19 cellular contexts compared by ENCODE assay signal in the genomic region with DNA sequence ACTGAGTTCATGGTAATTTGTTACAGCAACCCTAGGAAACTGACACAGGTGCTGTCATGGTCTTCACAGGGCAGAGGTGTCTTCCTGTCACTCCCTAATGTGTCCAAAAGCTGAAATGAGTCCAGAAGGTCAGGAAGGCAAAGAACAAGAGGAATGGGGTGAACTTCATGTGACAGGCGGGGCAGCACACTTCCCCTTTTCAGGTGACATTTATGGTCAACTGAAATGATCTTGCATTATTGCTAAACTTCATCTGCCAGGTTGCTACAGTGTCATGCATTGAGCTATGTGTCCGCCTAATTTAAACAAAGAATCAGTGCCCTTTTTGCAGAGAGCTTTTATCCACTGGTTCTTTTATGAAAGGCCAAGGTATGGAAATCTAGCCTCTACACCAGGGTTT. TPM values are rescaled to one million over a fixed set of nuclear protein-coding genes. Genes with fewer than 3 reads are reported as not detected.
"Had no signal": no experiment of that assay in that cellular context is flagged by ENCODE, and none has a peak within 500 bp of the region (broad histone marks: within the 10 kb centered on the region; RNA-seq: fewer than 3 reads in every experiment).

No MANE protein-coding gene starts in this region.

- H3K4me3 Mint-ChIP-seq: activated CD4-positive, alpha-beta T cell treated with anti-CD3 and anti-CD28 coated beads, Interleukin-2, amount 10 ng/mL, durations not matched to agents 7 days and 5 days; activated naive CD4-positive, alpha-beta T cell treated with anti-CD3 and anti-CD28 coated beads, Interleukin-2, amount 10 ng/mL, durations not matched to agents 7 days and 5 days; activated naive CD8-positive, alpha-beta T cell treated with anti-CD3 and anti-CD28 coated beads, Interleukin-2, amount 50 U/mL, for 24 hours; brain; nephron had no signal

- H3K36me3 Mint-ChIP-seq: activated naive CD4-positive, alpha-beta T cell treated with anti-CD3 and anti-CD28 coated beads, Interleukin-2, amount 10 ng/mL, durations not matched to agents 7 days and 5 days; brain had no signal

- ATAC-seq: activated naive CD8-positive, alpha-beta T cell treated with anti-CD3 and anti-CD28 coated beads, Interleukin-2, amount 50 U/mL, for 24 hours; left lung had no signal

- DNase-seq: activated CD4-positive, alpha-beta T cell treated with anti-CD3 and anti-CD28 coated beads, Interleukin-2, amount 10 ng/mL, durations not matched to agents 7 days and 5 days; activated CD8-positive, alpha-beta memory T cell treated with anti-CD3 and anti-CD28 coated beads, Interleukin-2, amount 50 U/mL, for 4 hours; activated effector memory CD4-positive, alpha-beta T cell treated with Interleukin-2 at 50 U/mL for 16 hours; activated naive CD4-positive, alpha-beta T cell treated with anti-CD3 and anti-CD28 coated beads, Interleukin-2, amount 10 ng/mL, durations not matched to agents 7 days and 5 days; activated naive CD8-positive, alpha-beta T cell treated with anti-CD3 and anti-CD28 coated beads, Interleukin-2, amount 50 U/mL, for 24 hours; activated T-cell treated with anti-CD3 and anti-CD28 coated beads, Interleukin-2, amount 50 U/mL, for 48 hours; anterior cingulate cortex; caudate nucleus; erythroblast; kidney; left lung; midbrain; stimulated activated CD4-positive, alpha-beta T cell treated with anti-CD3 and anti-CD28 coated beads, Interleukin-2, amount 100 ng/mL, for 24 hours; stimulated activated naive CD4-positive, alpha-beta T cell treated with Interleukin-2 at 50 U/mL for 16 hours; T-helper 9 cell; thyroid gland had no signal

- H3K27ac Mint-ChIP-seq: activated CD4-positive, alpha-beta T cell treated with anti-CD3 and anti-CD28 coated beads, Interleukin-2, amount 10 ng/mL, durations not matched to agents 7 days and 5 days; activated naive CD4-positive, alpha-beta T cell treated with anti-CD3 and anti-CD28 coated beads, Interleukin-2, amount 10 ng/mL, durations not matched to agents 7 days and 5 days; activated naive CD8-positive, alpha-beta T cell treated with anti-CD3 and anti-CD28 coated beads, Interleukin-2, amount 50 U/mL, for 24 hours; brain; nephron; progenitor cell of endocrine pancreas had no signal

- H3K4me1 Mint-ChIP-seq: activated CD4-positive, alpha-beta T cell treated with anti-CD3 and anti-CD28 coated beads, Interleukin-2, amount 10 ng/mL, durations not matched to agents 7 days and 5 days; activated naive CD4-positive, alpha-beta T cell treated with anti-CD3 and anti-CD28 coated beads, Interleukin-2, amount 10 ng/mL, durations not matched to agents 7 days and 5 days; activated naive CD8-positive, alpha-beta T cell treated with anti-CD3 and anti-CD28 coated beads, Interleukin-2, amount 50 U/mL, for 24 hours; nephron had no signal

- H3K9me3 Mint-ChIP-seq: activated naive CD4-positive, alpha-beta T cell treated with anti-CD3 and anti-CD28 coated beads, Interleukin-2, amount 10 ng/mL, durations not matched to agents 7 days and 5 days had no signal

- H3K27me3 Mint-ChIP-seq: activated CD4-positive, alpha-beta T cell treated with anti-CD3 and anti-CD28 coated beads, Interleukin-2, amount 10 ng/mL, durations not matched to agents 7 days and 5 days; activated naive CD4-positive, alpha-beta T cell treated with anti-CD3 and anti-CD28 coated beads, Interleukin-2, amount 10 ng/mL, durations not matched to agents 7 days and 5 days had no signal

RNA-seq across cellular contexts. Expression of gene CCDC149, which starts 15.9 kb away (rescaled TPM):
- total RNA-seq: activated CD4-positive, alpha-beta T cell treated with anti-CD3 and anti-CD28 coated beads, Interleukin-2, amount 10 ng/mL, durations not matched to agents 7 days and 5 days had no signal
